ENCODE assay signal across 8 cellular contexts in the genomic region with DNA sequence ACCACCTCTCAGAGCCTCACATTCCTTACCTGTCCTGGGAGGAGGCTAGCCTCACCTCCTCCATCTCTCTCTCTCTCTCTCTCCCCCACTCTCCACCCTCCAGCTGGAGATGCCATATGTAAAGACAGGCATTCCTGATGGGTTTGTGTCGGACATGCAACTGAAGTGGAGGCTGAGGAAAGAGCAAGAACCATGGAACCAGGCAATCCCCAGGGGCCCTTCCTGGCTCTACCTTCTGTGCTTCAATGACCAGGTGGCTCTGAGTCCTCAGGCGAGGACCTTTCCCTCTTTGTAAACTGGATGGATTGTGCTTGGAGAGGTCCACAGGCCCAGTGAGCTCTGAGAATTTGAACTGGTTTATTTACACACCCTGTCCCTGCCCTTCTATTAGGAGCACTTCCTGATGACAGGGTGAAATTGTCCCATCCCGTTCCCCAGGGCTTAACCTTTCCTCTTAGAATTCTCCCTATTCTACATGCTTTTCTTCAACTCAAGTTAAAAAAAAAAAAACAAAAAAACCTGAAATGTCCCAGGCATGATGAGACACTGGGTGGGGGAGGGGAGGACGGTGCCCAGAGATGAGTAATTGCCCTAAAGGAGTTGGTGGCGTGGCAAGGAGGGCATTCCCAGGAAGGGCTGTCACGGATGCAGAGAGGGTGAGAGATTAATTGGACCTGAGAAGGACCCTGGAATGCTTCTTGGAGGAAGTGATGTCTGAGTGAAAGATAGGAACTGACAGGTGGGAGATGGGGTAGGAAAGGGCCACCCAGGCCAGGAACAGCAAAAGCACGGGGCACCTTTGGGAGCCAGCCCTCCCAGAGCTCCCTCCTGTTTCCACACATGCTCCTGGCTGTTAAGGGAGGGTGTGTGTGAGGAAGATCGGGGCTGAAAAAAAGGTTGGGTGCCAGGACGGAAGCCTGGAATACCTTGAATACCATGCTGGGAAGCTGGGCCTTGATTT. TPM values are rescaled to one million over a fixed set of nuclear protein-coding genes. Genes with fewer than 3 reads are reported as not detected.
A peak's percentile ranks its signal among the peaks of the same experiment; 100 is the strongest.
DNase-seq lines count a peak whose midpoint lies in the region; ATAC-seq and TF ChIP-seq lines count a peak whose summit lies in the region.

No MANE protein-coding gene starts in this region.

- H3K36me3 Mint-ChIP-seq in immature natural killer cell, result peaks cover 0 to 5% (median 4%) of the 10 kb centered on the region in 3 donors

- H3K4me3 Mint-ChIP-seq in immature natural killer cell, result peak overlapping the region in 1 of 5 donors; percentile 9

- H3K9ac ChIP-seq in adipocyte (ENCODE audit: low read length), result peak overlapping the region; percentile 35

- ATAC-seq in GM19035 (IDR thresholded peaks at IDR 0.05; ENCODE audit: unreplicated experiment) (no peak), GM21360 (IDR thresholded peaks at IDR 0.05; ENCODE audit: unreplicated experiment) (no peak)

- no peaks in the 10 kb centered on the region for H3K27me3 Mint-ChIP-seq in immature natural killer cell (ENCODE audit: low read depth in 3 of 3)

- WGBS in urinary bladder, result 48% methylated on average over 9 of the region's 9 CpGs

- TF ChIP-seq CTCF in cardiac muscle cell (IDR thresholded peaks at IDR 0.05; ENCODE audit: low read depth, low read length), result no peak

- DNase-seq in cardiac muscle cell (ENCODE audit: low read depth in 1 of 2, low spot score in 1 of 2), result no peak
- DNase-seq in cardiac septum (ENCODE audit: low spot score), result no peak
- peak; percentile 88 for DNase-seq in adipocyte (ENCODE audit: low read depth)
- DNase-seq in immature natural killer cell, result no peak
- DNase-seq in cerebellar cortex (ENCODE audit: low spot score), result no peak

- no peaks in the 10 kb centered on the region for H3K9me3 Mint-ChIP-seq in immature natural killer cell

- H3K4me1 ChIP-seq in cardiac muscle cell (ENCODE audit: low read depth) (peaks cover 52% of the 10 kb centered on the region), adipocyte (ENCODE audit: control insufficient read depth, insufficient read depth, low read length) (peaks cover 82% of the 10 kb centered on the region), urinary bladder (ENCODE audit: insufficient read depth) (no peaks in the 10 kb centered on the region)

- H3K36me3 ChIP-seq in cardiac muscle cell, result peaks cover 2% of the 10 kb centered on the region
- H3K36me3 ChIP-seq in adipocyte (ENCODE audit: control insufficient read depth, insufficient read depth, low read length, severe bottlenecking), result no peaks in the 10 kb centered on the region
- H3K36me3 ChIP-seq in urinary bladder (ENCODE audit: insufficient read depth), result no peaks in the 10 kb centered on the region

- no peak overlapping the region for H3K4me3 ChIP-seq in cardiac muscle cell
- H3K4me3 ChIP-seq in adipocyte (ENCODE audit: low read length), result no peak overlapping the region
- no peak overlapping the region for H3K4me3 ChIP-seq in urinary bladder (ENCODE audit: low read depth, low read length)

- peak overlapping the region in 4 of 6 donors; percentile 13 to 67 (median 25) for H3K27ac Mint-ChIP-seq in immature natural killer cell

- H3K4me1 Mint-ChIP-seq in immature natural killer cell, result peaks cover 8 to 23% of the 10 kb centered on the region in 2 donors

- intact Hi-C loops in cardiac septum (cut with DNase I), result no loop called here

- H3K9me3 ChIP-seq in cardiac muscle cell (ENCODE audit: low read depth) (no peaks in the 10 kb centered on the region), adipocyte (ENCODE audit: control insufficient read depth, low read length) (no peaks in the 10 kb centered on the region)

- H3K27ac ChIP-seq in cardiac muscle cell, result peak overlapping the region; percentile 96
- peak overlapping the region; percentile 32 for H3K27ac ChIP-seq in urinary bladder (ENCODE audit: low read depth)

- no peaks in the 10 kb centered on the region for H3K27me3 ChIP-seq in cardiac muscle cell
- no peaks in the 10 kb centered on the region for H3K27me3 ChIP-seq in adipocyte (replicated peaks; ENCODE audit: control insufficient read depth, insufficient read depth, low read length)

RNA-seq across cellular contexts. Expression of a gene that starts 50.2 kb away (rescaled TPM):
- total RNA-seq in cardiac muscle cell (18.8 and 32.7 TPM in 2 replicates), cardiac septum (59.3 TPM), urinary bladder (40.7 TPM)
- polyA plus RNA-seq in cardiac muscle cell (53.4 and 69.2 TPM in 2 replicates), immature natural killer cell (10 to 100 TPM; 36.6 to 90.0 (median 39.5) TPM), urinary bladder (83.6 TPM)
